Comparison of ENCODE assay signal across 25 cellular contexts in genomic region chr18:55229682-55230081, GRCh38.
"Had no signal": no experiment of that assay in that cellular context is flagged by ENCODE, and none has a peak within 500 bp of the region (broad histone marks: within the 10 kb centered on the region; RNA-seq: fewer than 3 reads in every experiment).

No MANE protein-coding gene starts in this region.

- H3K9me3 Mint-ChIP-seq: activated CD4-positive, alpha-beta T cell treated with anti-CD3 and anti-CD28 coated beads, Interleukin-2, amount 10 ng/mL, durations not matched to agents 24 days and 14 days; activated naive CD4-positive, alpha-beta T cell treated with anti-CD3 and anti-CD28 coated beads, Interleukin-2, amount 50 U/mL, for 72 hours; activated naive CD8-positive, alpha-beta T cell treated with anti-CD3 and anti-CD28 coated beads, Interleukin-2, amount 50 U/mL, for 24 hours; activated T-cell treated with anti-CD3 and anti-CD28 coated beads, Interleukin-2, amount 50 U/mL, for 24 hours; activated T-helper 1 cell treated with anti-CD3 and anti-CD28 coated beads, Interleukin-12 subunit alpha, Interleukin-12 subunit beta, Interleukin-2, Interleukin-4 antibody, amounts not matched to agents 30 ng/mL and 10 ng/mL and 1 ng/mL, durations not matched to agents 14 hours and 24 hours and 36 hours; central memory CD8-positive, alpha-beta T cell; WTC11 had no signal

- H3K4me1 Mint-ChIP-seq: activated naive CD8-positive, alpha-beta T cell treated with anti-CD3 and anti-CD28 coated beads, Interleukin-2, amount 50 U/mL, for 24 hours; central memory CD8-positive, alpha-beta T cell had no signal

- H3K36me3 Mint-ChIP-seq: activated CD8-positive, alpha-beta memory T cell treated with anti-CD3 and anti-CD28 coated beads, Interleukin-2, amount 10 ng/mL, durations not matched to agents 7 days and 5 days; activated naive CD4-positive, alpha-beta T cell treated with anti-CD3 and anti-CD28 coated beads, Interleukin-2, amount 50 U/mL, for 72 hours had no signal

- H3K27me3 Mint-ChIP-seq: activated CD4-positive, alpha-beta T cell treated with anti-CD3 and anti-CD28 coated beads, Interleukin-2, amount 10 ng/mL, durations not matched to agents 24 days and 14 days; activated CD8-positive, alpha-beta memory T cell treated with anti-CD3 and anti-CD28 coated beads, Interleukin-2, amount 10 ng/mL, durations not matched to agents 7 days and 5 days; activated naive CD8-positive, alpha-beta T cell treated with anti-CD3 and anti-CD28 coated beads, Interleukin-2, amount 50 U/mL, for 24 hours; activated T-cell treated with anti-CD3 and anti-CD28 coated beads, Interleukin-2, amount 50 U/mL, for 24 hours; central memory CD8-positive, alpha-beta T cell had no signal

- ATAC-seq: activated CD8-positive, alpha-beta memory T cell treated with anti-CD3 and anti-CD28 coated beads, Interleukin-2, amount 10 ng/mL, durations not matched to agents 7 days and 5 days; activated naive CD4-positive, alpha-beta T cell treated with anti-CD3 and anti-CD28 coated beads, Interleukin-2, amount 50 U/mL, for 72 hours; activated naive CD8-positive, alpha-beta T cell treated with anti-CD3 and anti-CD28 coated beads, Interleukin-2, amount 50 U/mL, for 24 hours; body of pancreas; T-helper 17 cell; WTC11 had no signal

- H3K4me3 Mint-ChIP-seq: activated CD4-positive, alpha-beta T cell treated with anti-CD3 and anti-CD28 coated beads, Interleukin-2, amount 10 ng/mL, durations not matched to agents 24 days and 14 days; activated CD8-positive, alpha-beta memory T cell treated with anti-CD3 and anti-CD28 coated beads, Interleukin-2, amount 10 ng/mL, durations not matched to agents 7 days and 5 days; activated naive CD8-positive, alpha-beta T cell treated with anti-CD3 and anti-CD28 coated beads, Interleukin-2, amount 50 U/mL, for 24 hours; activated T-cell treated with anti-CD3 and anti-CD28 coated beads, Interleukin-2, amount 50 U/mL, for 24 hours; activated T-helper 1 cell treated with anti-CD3 and anti-CD28 coated beads, Interleukin-12 subunit alpha, Interleukin-12 subunit beta, Interleukin-2, Interleukin-4 antibody, amounts not matched to agents 30 ng/mL and 10 ng/mL and 1 ng/mL, durations not matched to agents 14 hours and 24 hours and 36 hours; central memory CD8-positive, alpha-beta T cell; T-helper 17 cell; WTC11 had no signal

- H3K27ac Mint-ChIP-seq: activated CD4-positive, alpha-beta T cell treated with anti-CD3 and anti-CD28 coated beads, Interleukin-2, amount 10 ng/mL, durations not matched to agents 24 days and 14 days; activated CD8-positive, alpha-beta memory T cell treated with anti-CD3 and anti-CD28 coated beads, Interleukin-2, amount 10 ng/mL, durations not matched to agents 7 days and 5 days; activated naive CD4-positive, alpha-beta T cell treated with anti-CD3 and anti-CD28 coated beads, Interleukin-2, amount 50 U/mL, for 72 hours; activated naive CD8-positive, alpha-beta T cell treated with anti-CD3 and anti-CD28 coated beads, Interleukin-2, amount 50 U/mL, for 24 hours; activated T-cell treated with anti-CD3 and anti-CD28 coated beads, Interleukin-2, amount 50 U/mL, for 24 hours; activated T-helper 1 cell treated with anti-CD3 and anti-CD28 coated beads, Interleukin-12 subunit alpha, Interleukin-12 subunit beta, Interleukin-2, Interleukin-4 antibody, amounts not matched to agents 30 ng/mL and 10 ng/mL and 1 ng/mL, durations not matched to agents 14 hours and 24 hours and 36 hours; T-helper 17 cell; WTC11 had no signal

- DNase-seq: activated CD4-positive, alpha-beta T cell treated with anti-CD3 and anti-CD28 coated beads for 1 hour; activated CD4-positive, alpha-beta T cell treated with anti-CD3 and anti-CD28 coated beads, Interleukin-2, amount 10 ng/mL, durations not matched to agents 24 days and 14 days; activated CD4-positive, alpha-beta T cell treated with anti-CD3 and anti-CD28 coated beads, Interleukin-2, amount 50 U/mL, for 48 hours; activated CD8-positive, alpha-beta memory T cell treated with anti-CD3 and anti-CD28 coated beads, Interleukin-2, amount 10 ng/mL, durations not matched to agents 7 days and 5 days; activated effector memory CD4-positive, alpha-beta T cell treated with Interleukin-2 at 50 U/mL for 16 hours; activated naive CD4-positive, alpha-beta T cell; activated naive CD8-positive, alpha-beta T cell treated with anti-CD3 and anti-CD28 coated beads, Interleukin-2, amount 50 U/mL, for 24 hours; activated T-cell treated with anti-CD3 and anti-CD28 coated beads, Interleukin-2, amount 50 U/mL, for 24 hours; amniotic stem cell; body of pancreas; MM.1S; NCI-H1105; NCI-H1436; NCI-H1694 treated with DMSO at 0.1 percent for 48 hours; NCI-H2081; NCI-H510A treated with DMSO at 0.1 percent for 48 hours; NCI-H69; NK-92 treated with Interleukin-12 subunit alpha and Interleukin-12 subunit beta, amount 100 ng/mL, for 24 hours; SHP77 treated with DMSO at 0.1 percent for 48 hours; T-helper 17 cell; T-helper 9 cell had no signal
